In the genomic region with DNA sequence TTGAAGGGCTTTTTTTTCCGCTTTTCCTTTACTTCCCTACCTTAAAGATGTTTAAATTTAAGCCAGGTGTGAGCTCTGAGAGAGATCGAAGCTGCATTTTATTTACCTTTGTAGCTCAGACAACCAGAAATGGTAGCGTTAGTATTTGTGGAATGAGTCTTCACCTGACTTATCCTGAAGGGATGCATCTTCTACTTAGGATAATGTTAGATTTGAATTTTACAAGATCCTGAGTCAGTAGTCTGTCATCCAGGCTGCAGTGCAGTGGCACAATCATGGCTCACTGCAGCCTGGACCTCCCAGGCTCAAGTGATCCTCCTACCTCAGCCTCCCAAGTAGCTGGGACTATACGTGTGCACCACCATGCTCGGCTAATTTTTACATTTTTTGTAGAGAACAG, we compare ENCODE assay signal across 12 cellular contexts. TPM values are rescaled to one million over a fixed set of nuclear protein-coding genes. Genes with fewer than 3 reads are reported as not detected.
DNase-seq lines count a peak whose midpoint lies in the region; ATAC-seq and TF ChIP-seq lines count a peak whose summit lies in the region.
"Had no signal": no experiment of that assay in that cellular context is flagged by ENCODE, and none has a peak within 500 bp of the region (broad histone marks: within the 10 kb centered on the region; RNA-seq: fewer than 3 reads in every experiment).

No MANE protein-coding gene starts in this region.

- TF ChIP-seq POLR2A in transverse colon (IDR thresholded peaks at IDR 0.05), result no peak

- intact Hi-C loops in heart right ventricle (cut with DNase I), result no loop called here
- intact Hi-C loops in transverse colon (cut with DNase I; ENCODE audit: low total_unique reads), result no loop called here

- H3K27me3 ChIP-seq in heart right ventricle, result peaks cover 0 to 45% (median 0%) of the 10 kb centered on the region in 7 donors
- H3K27me3 ChIP-seq in right atrium auricular region, result no peaks in the 10 kb centered on the region
- no peaks in the 10 kb centered on the region for H3K27me3 ChIP-seq in transverse colon

- TF ChIP-seq CTCF in heart right ventricle (IDR thresholded peaks at IDR 0.05) (no peak), right atrium auricular region (IDR thresholded peaks at IDR 0.05) (no peak), transverse colon (IDR thresholded peaks at IDR 0.05) (no peak)

- H3K9me3 Mint-ChIP-seq in immature natural killer cell, result no peaks in the 10 kb centered on the region

- DNase-seq in heart right ventricle (no peak), right atrium auricular region (ENCODE audit: low spot score) (no peak), T-helper 17 cell (no peak), immature natural killer cell (no peak), transverse colon (no peak), NCI-H2171 (lab: John Stamatoyannopoulos, UW) (no peak), OCI-M1 (lab: John Stamatoyannopoulos, UW) (no peak)
- DNase-seq: KBM-7, NCI-H2107 had no signal

- no peak overlapping the region for H3K4me3 Mint-ChIP-seq in T-helper 17 cell
- H3K4me3 Mint-ChIP-seq in immature natural killer cell, result no peak overlapping the region

- peak overlapping the region in 6 of 10 donors; percentile 25 to 84 (median 72) for H3K27ac ChIP-seq in heart right ventricle
- no peak overlapping the region for H3K27ac ChIP-seq in right atrium auricular region
- peak overlapping the region; percentile 63 to 78 (median 73) for H3K27ac ChIP-seq in transverse colon

- H3K36me3 Mint-ChIP-seq in T-helper 17 cell (ENCODE audit: low read depth) (no peaks in the 10 kb centered on the region), immature natural killer cell (peaks cover 0 to 5% (median 0%) of the 10 kb centered on the region in 3 donors)

- ATAC-seq in heart right ventricle, result no peak
- ATAC-seq in T-helper 17 cell, result no peak
- ATAC-seq in HG03354 (IDR thresholded peaks at IDR 0.05; ENCODE audit: poor library complexity, severe bottlenecking, unreplicated experiment), result no peak

- no peak for TF ChIP-seq EP300 in transverse colon (IDR thresholded peaks at IDR 0.05; ENCODE audit: low read depth)

- WGBS in heart right ventricle, 2 donors, result 95 to 97% methylated on average over 5 of the region's 5 CpGs
- WGBS in transverse colon (ENCODE audit: low coverage in 1 of 2), 2 donors, result 82% methylated on average over 5 of the region's 5 CpGs; no CpG with 5 or more reads in 1 of the 2 donors

- H3K9me3 ChIP-seq in heart right ventricle, result no peaks in the 10 kb centered on the region
- no peaks in the 10 kb centered on the region for H3K9me3 ChIP-seq in right atrium auricular region
- H3K9me3 ChIP-seq in T-helper 17 cell (ENCODE audit: control insufficient read depth, low read length, poor library complexity, severe bottlenecking), result no peaks in the 10 kb centered on the region
- no peaks in the 10 kb centered on the region for H3K9me3 ChIP-seq in transverse colon

- H3K4me1 Mint-ChIP-seq in T-helper 17 cell, result peaks cover 33% of the 10 kb centered on the region
- H3K4me1 Mint-ChIP-seq in immature natural killer cell, result peaks cover 34 to 52% of the 10 kb centered on the region in 2 donors

- H3K27ac Mint-ChIP-seq in T-helper 17 cell (peak overlapping the region; percentile 95), immature natural killer cell (peak overlapping the region; percentile 54 to 90 (median 80))

- in situ Hi-C loops in transverse colon (cut with MboI; ENCODE audit: low pct_ligation_motif_present in 1 of 4, low pct_unique_long_range_greater_than_20kb in 1 of 4, low sequenced_read_pairs in 3 of 4), result no loop called here

- H3K4me3 ChIP-seq in heart right ventricle (no peak overlapping the region), right atrium auricular region (no peak overlapping the region), transverse colon (no peak overlapping the region)

- H3K27me3 Mint-ChIP-seq in T-helper 17 cell (no peaks in the 10 kb centered on the region), immature natural killer cell (ENCODE audit: low read depth in 3 of 3) (peaks cover 0 to 7% (median 6%) of the 10 kb centered on the region in 3 donors)

- H3K4me1 ChIP-seq in heart right ventricle (peaks cover 0 to 56% (median 7%) of the 10 kb centered on the region in 9 donors), right atrium auricular region (peaks cover 0 to 12% of the 10 kb centered on the region in 2 donors), transverse colon (peaks cover 3 to 43% (median 17%) of the 10 kb centered on the region in 4 donors)

- no peaks in the 10 kb centered on the region for H3K36me3 ChIP-seq in heart right ventricle
- H3K36me3 ChIP-seq in right atrium auricular region, result no peaks in the 10 kb centered on the region
- no peaks in the 10 kb centered on the region for H3K36me3 ChIP-seq in transverse colon

RNA-seq across cellular contexts. Expression of a gene that starts 26.2 kb away (rescaled TPM):
- total RNA-seq in heart right ventricle (1,000 to 10,000 TPM in 3 of 10 donors, 100 to 1,000 TPM in 7; 700 to 2,442 (median 850) TPM), right atrium auricular region (1,000 to 10,000 TPM; 1,780 to 2,397 TPM), T-helper 17 cell (1,000 to 10,000 TPM; 5,781 to 7,183 TPM), transverse colon (1,000 to 10,000 TPM in 3 of 4 donors, 100 to 1,000 TPM in 1; 680 to 4,578 (median 2,996) TPM)
- polyA plus RNA-seq in heart right ventricle (1,000 to 10,000 TPM; 2,617 to 3,026 TPM), immature natural killer cell (over 10,000 TPM; 26,219 to 39,735 (median 28,691) TPM)

RNA-seq across cellular contexts. Expression of a gene that starts 43.3 kb away (rescaled TPM):
- under 1 TPM in 6 of 10 donors, not detected in 4; 0.07 to 1.00 (median 0.29) TPM for total RNA-seq in heart right ventricle
- polyA plus RNA-seq in heart right ventricle, result not detected
- total RNA-seq in right atrium auricular region, result not detected
- not detected for total RNA-seq in T-helper 17 cell
- not detected for polyA plus RNA-seq in immature natural killer cell
- under 1 TPM in 2 of 4 donors, not detected in 2; 0.14 to 0.64 TPM for total RNA-seq in transverse colon
- total RNA-seq: cerebellum had no signal
- polyA plus RNA-seq: neural cell had no signal

Comparison
In these comparisons a context has a peak if more than half of its experiments do, and no peak if none do; other contexts are left out.
1. H3K27ac ChIP-seq: peak in heart right ventricle (6 of 10) and transverse colon (4 of 4); none in right atrium auricular region (0 of 2).